ENCODE assay signal across 1 cellular context in the genomic region with DNA sequence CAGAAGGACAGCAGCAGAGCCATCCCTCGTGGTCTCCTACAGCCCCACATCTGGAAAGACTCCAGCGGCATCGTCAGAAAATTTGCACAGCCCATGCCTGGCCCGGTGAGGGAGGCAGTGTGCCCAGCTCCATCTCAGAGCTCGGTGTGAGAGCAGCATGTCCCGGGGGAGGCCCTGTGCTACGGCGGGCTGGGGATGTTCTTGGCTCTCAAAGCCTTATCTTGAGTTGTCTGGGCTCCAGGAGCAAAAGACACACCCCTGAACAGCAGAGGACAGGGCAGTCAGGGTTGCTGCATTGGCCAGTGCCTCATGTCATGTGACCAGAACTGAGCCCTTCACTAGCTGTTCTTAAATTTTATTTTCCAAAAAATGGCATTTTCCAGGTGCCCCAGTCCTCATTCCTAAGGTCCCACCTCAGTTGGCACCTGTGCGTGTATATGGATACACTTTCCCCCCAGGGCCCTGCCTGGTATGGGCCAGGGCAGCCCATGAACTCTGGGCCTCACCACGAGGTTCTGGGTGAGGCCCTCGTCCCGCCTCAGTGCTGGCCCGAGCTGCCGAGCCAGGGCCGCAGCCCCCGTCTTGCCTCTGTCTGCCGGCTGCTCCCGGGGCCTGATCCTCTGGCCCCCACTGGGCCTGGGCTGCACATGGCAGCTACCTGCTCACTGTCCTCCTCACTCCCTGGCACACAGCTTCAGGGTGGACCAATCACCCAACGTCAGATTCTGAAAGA.
TF ChIP-seq lines count a peak whose summit lies in the region.

No MANE protein-coding gene starts in this region.

TF ChIP-seq in K562, 482 proteins besides CTCF, POLR2A, EP300 and RAD21:
- TF ChIP-seq RBM25 (IDR thresholded peaks at IDR 0.05; ENCODE audit: low read depth, low read length, severe bottlenecking) (no peak), ZNF174 (CRISPR knock-in tag; IDR thresholded peaks at IDR 0.05) (no peak), L3MBTL2 (IDR thresholded peaks at IDR 0.05) (no peak), FOXM1 (IDR thresholded peaks at IDR 0.05; ENCODE audit: low read depth) (no peak), FOXM1 (CRISPR knock-in tag; IDR thresholded peaks at IDR 0.05; ENCODE audit: low read depth) (no peak), MXI1 (IDR thresholded peaks at IDR 0.05; ENCODE audit: low read depth, low read length) (no peak), ZNF324 (CRISPR knock-in tag; IDR thresholded peaks at IDR 0.05) (no peak), KAT2B (IDR thresholded peaks at IDR 0.05; ENCODE audit: low read depth, low read length) (no peak), GTF2F1 (IDR thresholded peaks at IDR 0.05; ENCODE audit: low read depth, low read length) (no peak), TCF7 (IDR thresholded peaks at IDR 0.05; ENCODE audit: borderline replicate concordance) (no peak), ZNF79 (CRISPR knock-in tag; IDR thresholded peaks at IDR 0.05; ENCODE audit: low read depth) (no peak), RBM22 (IDR thresholded peaks at IDR 0.05; ENCODE audit: low read depth, low read length, poor library complexity, severe bottlenecking) (peak; percentile 4), TAF7 (tag; IDR thresholded peaks at IDR 0.05) (no peak), CHD4 (IDR thresholded peaks at IDR 0.05; ENCODE audit: insufficient read depth, insufficient replicate concordance, low read depth, low read length, poor library complexity, severe bottlenecking) (no peak), CREM (IDR thresholded peaks at IDR 0.05; ENCODE audit: low read depth) (no peak), STAT5A (IDR thresholded peaks at IDR 0.05; ENCODE audit: borderline replicate concordance, low read length) (no peak), LCOR (CRISPR knock-in tag; IDR thresholded peaks at IDR 0.05) (no peak), CEBPB (tag; IDR thresholded peaks at IDR 0.05) (no peak), POLR2G (IDR thresholded peaks at IDR 0.05; ENCODE audit: low read depth, low read length) (0 out of 2 replicates have a peak, but pooled peaks have one; percentile 50), KAT8 (IDR thresholded peaks at IDR 0.05; ENCODE audit: low read depth) (no peak), CEBPG (CRISPR knock-in tag; IDR thresholded peaks at IDR 0.05) (no peak), CEBPG (tag; conservative IDR thresholded peaks at IDR 0.05 in 1 of 2, IDR thresholded peaks at IDR 0.05 in 1 of 2) (no peak), ZBED1 (IDR thresholded peaks at IDR 0.05) (no peak), EZH2 (IDR thresholded peaks at IDR 0.05; ENCODE audit: borderline replicate concordance, low read depth, low read length) (no peak), SREBF1 (IDR thresholded peaks at IDR 0.05; ENCODE audit: borderline replicate concordance, low read depth, low read length) (no peak), POLR3A (IDR thresholded peaks at IDR 0.05; ENCODE audit: borderline replicate concordance, extremely low read depth, insufficient read depth, insufficient read length) (no peak), RBFOX2 (IDR thresholded peaks at IDR 0.05; ENCODE audit: low read depth, low read length) (peak; percentile 35; the same call in 1 of the 2 replicates)
- TF ChIP-seq, protein P1, sequence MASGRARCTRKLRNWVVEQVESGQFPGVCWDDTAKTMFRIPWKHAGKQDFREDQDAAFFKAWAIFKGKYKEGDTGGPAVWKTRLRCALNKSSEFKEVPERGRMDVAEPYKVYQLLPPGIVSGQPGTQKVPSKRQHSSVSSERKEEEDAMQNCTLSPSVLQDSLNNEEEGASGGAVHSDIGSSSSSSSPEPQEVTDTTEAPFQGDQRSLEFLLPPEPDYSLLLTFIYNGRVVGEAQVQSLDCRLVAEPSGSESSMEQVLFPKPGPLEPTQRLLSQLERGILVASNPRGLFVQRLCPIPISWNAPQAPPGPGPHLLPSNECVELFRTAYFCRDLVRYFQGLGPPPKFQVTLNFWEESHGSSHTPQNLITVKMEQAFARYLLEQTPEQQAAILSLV (tag; IDR thresholded peaks at IDR 0.05), result no peak
- TF ChIP-seq, protein P2, sequence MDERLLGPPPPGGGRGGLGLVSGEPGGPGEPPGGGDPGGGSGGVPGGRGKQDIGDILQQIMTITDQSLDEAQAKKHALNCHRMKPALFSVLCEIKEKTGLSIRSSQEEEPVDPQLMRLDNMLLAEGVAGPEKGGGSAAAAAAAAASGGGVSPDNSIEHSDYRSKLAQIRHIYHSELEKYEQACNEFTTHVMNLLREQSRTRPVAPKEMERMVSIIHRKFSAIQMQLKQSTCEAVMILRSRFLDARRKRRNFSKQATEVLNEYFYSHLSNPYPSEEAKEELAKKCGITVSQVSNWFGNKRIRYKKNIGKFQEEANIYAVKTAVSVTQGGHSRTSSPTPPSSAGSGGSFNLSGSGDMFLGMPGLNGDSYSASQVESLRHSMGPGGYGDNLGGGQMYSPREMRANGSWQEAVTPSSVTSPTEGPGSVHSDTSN (CRISPR knock-in tag; IDR thresholded peaks at IDR 0.05; ENCODE audit: low read depth), result no peak
- TF ChIP-seq, protein P2 (tag; conservative IDR thresholded peaks at IDR 0.05; ENCODE audit: low read depth), result no peak
- TF ChIP-seq, protein P3, sequence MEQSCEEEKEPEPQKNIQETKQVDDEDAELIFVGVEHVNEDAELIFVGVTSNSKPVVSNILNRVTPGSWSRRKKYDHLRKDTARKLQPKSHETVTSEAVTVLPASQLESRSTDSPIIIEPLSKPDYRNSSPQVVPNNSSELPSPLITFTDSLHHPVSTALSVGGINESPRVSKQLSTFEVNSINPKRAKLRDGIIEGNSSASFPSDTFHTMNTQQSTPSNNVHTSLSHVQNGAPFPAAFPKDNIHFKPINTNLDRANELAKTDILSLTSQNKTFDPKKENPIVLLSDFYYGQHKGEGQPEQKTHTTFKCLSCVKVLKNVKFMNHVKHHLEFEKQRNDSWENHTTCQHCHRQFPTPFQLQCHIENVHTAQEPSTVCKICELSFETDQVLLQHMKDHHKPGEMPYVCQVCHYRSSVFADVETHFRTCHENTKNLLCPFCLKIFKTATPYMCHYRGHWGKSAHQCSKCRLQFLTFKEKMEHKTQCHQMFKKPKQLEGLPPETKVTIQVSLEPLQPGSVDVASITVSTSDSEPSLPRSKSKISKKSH (CRISPR knock-in tag; IDR thresholded peaks at IDR 0.05), result no peak
- TF ChIP-seq, protein P4, sequence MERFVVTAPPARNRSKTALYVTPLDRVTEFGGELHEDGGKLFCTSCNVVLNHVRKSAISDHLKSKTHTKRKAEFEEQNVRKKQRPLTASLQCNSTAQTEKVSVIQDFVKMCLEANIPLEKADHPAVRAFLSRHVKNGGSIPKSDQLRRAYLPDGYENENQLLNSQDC (CRISPR knock-in tag; IDR thresholded peaks at IDR 0.05), result no peak
- TF ChIP-seq, protein P5, sequence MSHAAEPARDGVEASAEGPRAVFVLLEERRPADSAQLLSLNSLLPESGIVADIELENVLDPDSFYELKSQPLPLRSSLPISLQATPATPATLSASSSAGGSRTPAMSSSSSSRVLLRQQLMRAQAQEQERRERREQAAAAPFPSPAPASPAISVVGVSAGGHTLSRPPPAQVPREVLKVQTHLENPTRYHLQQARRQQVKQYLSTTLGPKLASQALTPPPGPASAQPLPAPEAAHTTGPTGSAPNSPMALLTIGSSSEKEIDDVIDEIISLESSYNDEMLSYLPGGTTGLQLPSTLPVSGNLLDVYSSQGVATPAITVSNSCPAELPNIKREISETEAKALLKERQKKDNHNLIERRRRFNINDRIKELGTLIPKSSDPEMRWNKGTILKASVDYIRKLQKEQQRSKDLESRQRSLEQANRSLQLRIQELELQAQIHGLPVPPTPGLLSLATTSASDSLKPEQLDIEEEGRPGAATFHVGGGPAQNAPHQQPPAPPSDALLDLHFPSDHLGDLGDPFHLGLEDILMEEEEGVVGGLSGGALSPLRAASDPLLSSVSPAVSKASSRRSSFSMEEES (CRISPR knock-in tag; IDR thresholded peaks at IDR 0.05), result peak; percentile 67
- TF ChIP-seq, protein P6, sequence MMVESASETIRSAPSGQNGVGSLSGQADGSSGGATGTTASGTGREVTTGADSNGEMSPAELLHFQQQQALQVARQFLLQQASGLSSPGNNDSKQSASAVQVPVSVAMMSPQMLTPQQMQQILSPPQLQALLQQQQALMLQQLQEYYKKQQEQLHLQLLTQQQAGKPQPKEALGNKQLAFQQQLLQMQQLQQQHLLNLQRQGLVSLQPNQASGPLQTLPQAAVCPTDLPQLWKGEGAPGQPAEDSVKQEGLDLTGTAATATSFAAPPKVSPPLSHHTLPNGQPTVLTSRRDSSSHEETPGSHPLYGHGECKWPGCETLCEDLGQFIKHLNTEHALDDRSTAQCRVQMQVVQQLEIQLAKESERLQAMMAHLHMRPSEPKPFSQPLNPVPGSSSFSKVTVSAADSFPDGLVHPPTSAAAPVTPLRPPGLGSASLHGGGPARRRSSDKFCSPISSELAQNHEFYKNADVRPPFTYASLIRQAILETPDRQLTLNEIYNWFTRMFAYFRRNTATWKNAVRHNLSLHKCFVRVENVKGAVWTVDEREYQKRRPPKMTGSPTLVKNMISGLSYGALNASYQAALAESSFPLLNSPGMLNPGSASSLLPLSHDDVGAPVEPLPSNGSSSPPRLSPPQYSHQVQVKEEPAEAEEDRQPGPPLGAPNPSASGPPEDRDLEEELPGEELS (CRISPR knock-in tag; IDR thresholded peaks at IDR 0.05; ENCODE audit: borderline replicate concordance), result no peak
